ENCODE assay signal across 7 cellular contexts in the genomic region with DNA sequence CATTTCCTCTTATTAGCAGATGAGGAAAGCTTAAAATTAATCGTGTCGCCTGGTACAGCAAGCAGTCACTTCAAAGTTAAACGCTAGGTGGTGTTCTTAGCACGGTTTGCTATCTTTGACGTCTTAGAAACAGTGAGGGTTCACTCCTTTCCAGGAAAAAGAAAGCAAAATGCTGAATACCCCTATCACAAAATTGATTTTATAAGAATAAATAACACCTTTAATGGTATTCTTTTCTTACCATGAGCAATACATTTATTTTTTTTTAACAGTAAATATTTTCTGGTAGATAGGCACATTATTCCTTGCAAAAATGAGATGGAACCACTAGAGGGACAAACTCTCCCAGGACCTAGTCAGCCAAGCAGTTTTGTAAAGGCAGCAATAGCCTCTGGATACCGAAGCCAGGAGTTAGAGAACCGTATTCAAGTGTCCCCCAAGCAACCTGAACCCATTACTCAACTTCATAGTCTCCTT.
DNase-seq lines count a peak whose midpoint lies in the region; ATAC-seq and FAIRE-seq lines count a peak whose summit lies in the region.

No MANE protein-coding gene starts in this region.

- peak; percentile 86 for FAIRE-seq in G401.6 (lab: Jason Lieb, UNC)

- peak; percentile 39 for DNase-seq in NCI-H1092 (lab: John Stamatoyannopoulos, UW)
- DNase-seq in SKM-1 treated with dmso at 0.1 percent for 144 hours (lab: John Stamatoyannopoulos, UW; ENCODE audit: unreplicated experiment): peak; percentile 72
- peak; percentile 28 for DNase-seq in fibroblast of the conjunctiva (ENCODE audit: low read depth)
- DNase-seq in pons (ENCODE audit: low spot score): peak; percentile 71
- DNase-seq in stimulated activated CD4-positive, alpha-beta T cell treated with anti-CD3 and anti-CD28 coated beads, Interleukin-4, amount 100 ng/mL, for 1 hour: no peak

- ATAC-seq in GM21717 (IDR thresholded peaks at IDR 0.05; ENCODE audit: unreplicated experiment): peak; percentile 46
